ENCODE assay signal across 1 cellular context in genomic region chr16:67563708-67564468, GRCh38.
A peak's percentile ranks its signal among the peaks of the same experiment; 100 is the strongest.
TF ChIP-seq lines count a peak whose summit lies in the region.

No MANE protein-coding gene starts in this region.

TF ChIP-seq in K562, 482 proteins besides CTCF, POLR2A, EP300 and RAD21 (continued from another document):
- TF ChIP-seq ZNF592 (IDR thresholded peaks at IDR 0.05), result no peak
- TF ChIP-seq BCLAF1 (IDR thresholded peaks at IDR 0.05; ENCODE audit: borderline replicate concordance in 1 of 2, control insufficient read depth in 1 of 2, low read depth in 2 of 2, low read length in 1 of 2), result 0 out of 4 replicates have a peak, but pooled peaks of 1 of the 2 experiments have one; percentile 38
- TF ChIP-seq NCOA1 (IDR thresholded peaks at IDR 0.05; ENCODE audit: low read depth), result no peak
- peak; percentile 24; the same call in 1 of the 2 replicates for TF ChIP-seq ZBTB40 (IDR thresholded peaks at IDR 0.05)
- no peak for TF ChIP-seq ZBTB40 (CRISPR knock-in tag; IDR thresholded peaks at IDR 0.05)
- peak; percentile 61 for TF ChIP-seq CHD1 (IDR thresholded peaks at IDR 0.05; ENCODE audit: low read length)
- TF ChIP-seq ZNF224 (CRISPR knock-in tag; IDR thresholded peaks at IDR 0.05), result no peak
- peak; percentile 94 for TF ChIP-seq CEBPG (CRISPR knock-in tag; IDR thresholded peaks at IDR 0.05)
- peak; percentile 91 to 94 for TF ChIP-seq CEBPG (tag; conservative IDR thresholded peaks at IDR 0.05 in 1 of 2, IDR thresholded peaks at IDR 0.05 in 1 of 2)
- TF ChIP-seq NFRKB (IDR thresholded peaks at IDR 0.05; ENCODE audit: low read depth), result 0 out of 2 replicates have a peak, but pooled peaks have one; percentile 24
- TF ChIP-seq ELF1 (tag; IDR thresholded peaks at IDR 0.05), result peak; percentile 31; the same call in 1 of the 2 replicates
- TF ChIP-seq PRDM10 (IDR thresholded peaks at IDR 0.05; ENCODE audit: partially characterized antibody), result no peak
- TF ChIP-seq MNT (conservative IDR thresholded peaks at IDR 0.05), result 0 out of 4 replicates have a peak, but pooled peaks of 1 of the 2 experiments have one; percentile 19
- 0 out of 4 replicates have a peak, but pooled peaks of 1 of the 2 experiments have one; percentile 38 for TF ChIP-seq FOXA3 (CRISPR knock-in tag; conservative IDR thresholded peaks at IDR 0.05 in 1 of 2, IDR thresholded peaks at IDR 0.05 in 1 of 2)
- TF ChIP-seq CEBPB (tag; IDR thresholded peaks at IDR 0.05), result peak; percentile 98
- 0 out of 2 replicates have a peak, but pooled peaks have one; percentile 6 for TF ChIP-seq LEF1 (IDR thresholded peaks at IDR 0.05)
- 0 out of 2 replicates have a peak, but pooled peaks have one; percentile 18 for TF ChIP-seq TRIM28 (IDR thresholded peaks at IDR 0.05)
- TF ChIP-seq KAT8 (IDR thresholded peaks at IDR 0.05; ENCODE audit: low read depth), result no peak
- TF ChIP-seq AFF1 (IDR thresholded peaks at IDR 0.05; ENCODE audit: low read depth in 1 of 2, partially characterized antibody in 2 of 2), result peak in 1 of 2 experiments; percentile 22
